1 cellular context compared by ENCODE assay signal in genomic region chr10:18639719-18640118, GRCh38.
TF ChIP-seq lines count a peak whose summit lies in the region.

No MANE protein-coding gene starts in this region.

TF ChIP-seq in liver, 16 proteins besides CTCF, POLR2A, EP300 and RAD21:
- TF ChIP-seq HNF4G (IDR thresholded peaks at IDR 0.05) = peak; percentile 46
- peak; percentile 71 for TF ChIP-seq HNF4A (conservative IDR thresholded peaks at IDR 0.05)
- TF ChIP-seq GABPA (IDR thresholded peaks at IDR 0.05 in 1 of 2, conservative IDR thresholded peaks at IDR 0.05 in 1 of 2) = peak; percentile 15 to 22
- TF ChIP-seq YY1 (IDR thresholded peaks at IDR 0.05) = peak; percentile 62
- TF ChIP-seq TAF1 (conservative IDR thresholded peaks at IDR 0.05) = peak; percentile 75
- TF ChIP-seq ATF3 (IDR thresholded peaks at IDR 0.05) = peak; percentile 30
- peak; percentile 76 for TF ChIP-seq SP1 (IDR thresholded peaks at IDR 0.05)
- peak; percentile 64 to 70 for TF ChIP-seq RXRA (IDR thresholded peaks at IDR 0.05)
- TF ChIP-seq JUND (IDR thresholded peaks at IDR 0.05) = peak; percentile 28 to 48
